1 cellular context compared by ENCODE assay signal in genomic region chr7:143413123-143413522, GRCh38.
TF ChIP-seq lines count a peak whose summit lies in the region.

No MANE protein-coding gene starts in this region.

TF ChIP-seq in GM23338, 12 proteins besides CTCF, POLR2A, EP300 and RAD21 (continued from another document):
- TF ChIP-seq, protein P1, sequence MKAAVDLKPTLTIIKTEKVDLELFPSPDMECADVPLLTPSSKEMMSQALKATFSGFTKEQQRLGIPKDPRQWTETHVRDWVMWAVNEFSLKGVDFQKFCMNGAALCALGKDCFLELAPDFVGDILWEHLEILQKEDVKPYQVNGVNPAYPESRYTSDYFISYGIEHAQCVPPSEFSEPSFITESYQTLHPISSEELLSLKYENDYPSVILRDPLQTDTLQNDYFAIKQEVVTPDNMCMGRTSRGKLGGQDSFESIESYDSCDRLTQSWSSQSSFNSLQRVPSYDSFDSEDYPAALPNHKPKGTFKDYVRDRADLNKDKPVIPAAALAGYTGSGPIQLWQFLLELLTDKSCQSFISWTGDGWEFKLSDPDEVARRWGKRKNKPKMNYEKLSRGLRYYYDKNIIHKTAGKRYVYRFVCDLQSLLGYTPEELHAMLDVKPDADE (IDR thresholded peaks at IDR 0.05), result no peak
- no peak for TF ChIP-seq EZH2phosphoT487 (IDR thresholded peaks at IDR 0.05; ENCODE audit: unreplicated experiment)
- no peak for TF ChIP-seq CREB1 (CRISPR knock-in tag; IDR thresholded peaks at IDR 0.05; ENCODE audit: low read depth)
- TF ChIP-seq NANOG (IDR thresholded peaks at IDR 0.05; ENCODE audit: borderline replicate concordance), result no peak
TF ChIP-seq in GM23338: peak in this region for 0.
